ENCODE assay signal across 11 cellular contexts in the genomic region with DNA sequence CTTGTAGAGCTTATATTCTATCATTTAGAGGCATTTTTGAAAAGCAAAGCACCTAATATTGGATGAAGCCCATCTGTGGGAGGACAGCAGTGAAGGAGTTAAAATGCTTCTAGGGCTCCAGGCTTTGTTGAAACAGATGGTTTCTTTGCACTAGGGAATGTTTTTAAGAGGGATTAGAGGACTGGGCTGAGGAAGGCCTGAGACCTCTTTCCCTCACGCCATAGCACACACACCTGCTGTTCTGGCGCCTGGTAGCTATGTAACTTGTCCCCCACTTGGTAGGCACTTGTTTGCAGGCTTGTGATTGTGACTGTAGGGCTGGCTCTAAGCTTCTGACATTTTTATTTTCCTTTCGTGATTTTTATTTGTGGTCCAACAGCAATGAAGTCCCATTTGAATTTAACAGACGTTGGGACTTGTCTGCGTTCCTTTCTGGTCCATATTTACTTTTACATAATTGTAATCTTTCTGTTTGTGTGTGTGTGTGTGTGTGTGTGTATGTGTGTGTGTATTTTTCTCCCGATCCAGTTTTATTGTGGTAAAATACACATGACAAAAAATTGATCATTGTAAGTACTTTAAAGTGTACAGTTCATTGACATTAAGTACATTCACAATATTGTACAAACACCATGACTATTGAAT. TPM values are rescaled to one million over a fixed set of nuclear protein-coding genes. Genes with fewer than 3 reads are reported as not detected.
A peak's percentile ranks its signal among the peaks of the same experiment; 100 is the strongest.
DNase-seq lines count a peak whose midpoint lies in the region; ATAC-seq and TF ChIP-seq lines count a peak whose summit lies in the region.
"Had no signal": no experiment of that assay in that cellular context is flagged by ENCODE, and none has a peak within 500 bp of the region (broad histone marks: within the 10 kb centered on the region; RNA-seq: fewer than 3 reads in every experiment).

No MANE protein-coding gene starts in this region.

- H3K4me1 Mint-ChIP-seq in activated T-cell treated with anti-CD3 and anti-CD28 coated beads, Interleukin-2, amount 50 U/mL, for 72 hours (ENCODE audit: low read depth) = peaks cover 2% of the 10 kb centered on the region
- H3K4me1 Mint-ChIP-seq in naive thymus-derived CD4-positive, alpha-beta T cell = peaks cover 0 to 5% (median 0%) of the 10 kb centered on the region in 7 donors
- peaks cover under 1% of the 10 kb centered on the region for H3K4me1 Mint-ChIP-seq in activated T-helper 2 cell treated with anti-CD3 and anti-CD28 coated beads, Interferon-gamma antibody, Interleukin-2, Interleukin-4, amounts not matched to agents 10 μg/mL and 5 μg/mL and 100 μg/mL, durations not matched to agents 14 hours and 24 hours and 36 hours (ENCODE audit: low read depth)

- POLR2A ChIA-PET in naive thymus-derived CD4-positive, alpha-beta T cell (lab: Charles Lee) = no interaction called here

- no peaks in the 10 kb centered on the region for H3K9me3 Mint-ChIP-seq in activated T-cell treated with anti-CD3 and anti-CD28 coated beads, Interleukin-2, amount 50 U/mL, for 72 hours
- H3K9me3 Mint-ChIP-seq in naive thymus-derived CD4-positive, alpha-beta T cell = no peaks in the 10 kb centered on the region
- H3K9me3 Mint-ChIP-seq in activated T-helper 2 cell treated with anti-CD3 and anti-CD28 coated beads, Interferon-gamma antibody, Interleukin-2, Interleukin-4, amounts not matched to agents 10 μg/mL and 5 μg/mL and 100 μg/mL, durations not matched to agents 14 hours and 24 hours and 36 hours = no peaks in the 10 kb centered on the region

- in situ Hi-C loops in HAP-1 (cut with MboI; ENCODE audit: low sequenced_read_pairs) (no loop called here), GM13976 (cut with MboI; ENCODE audit: low sequenced_read_pairs, unreplicated experiment) (no loop called here)

- 52 to 67% methylated on average over 6 of the region's 6 CpGs for WGBS in sigmoid colon, 2 donors

- H3K4me3 ChIP-seq in HAP-1 (no peak overlapping the region), endocrine pancreas (ENCODE audit: control insufficient read depth, insufficient read depth, low read length) (peak overlapping the region; percentile 50), sigmoid colon (no peak overlapping the region)
- H3K4me3 ChIP-seq in naive thymus-derived CD4-positive, alpha-beta T cell (ENCODE audit: low read length) = no peak overlapping the region
- H3K4me3 ChIP-seq: dorsolateral prefrontal cortex had no signal

- H3K4me3 Mint-ChIP-seq in activated T-cell treated with anti-CD3 and anti-CD28 coated beads, Interleukin-2, amount 50 U/mL, for 72 hours = no peak overlapping the region
- H3K4me3 Mint-ChIP-seq in naive thymus-derived CD4-positive, alpha-beta T cell = no peak overlapping the region
- H3K4me3 Mint-ChIP-seq in activated T-helper 2 cell treated with anti-CD3 and anti-CD28 coated beads, Interferon-gamma antibody, Interleukin-2, Interleukin-4, amounts not matched to agents 10 μg/mL and 5 μg/mL and 100 μg/mL, durations not matched to agents 14 hours and 24 hours and 36 hours (ENCODE audit: low read depth) = no peak overlapping the region

- peak overlapping the region; percentile 72 to 86 (median 84) for H3K27ac ChIP-seq in sigmoid colon
- no peak overlapping the region for H3K27ac ChIP-seq in naive thymus-derived CD4-positive, alpha-beta T cell (ENCODE audit: low read depth, low read length)

- no peaks in the 10 kb centered on the region for H3K27me3 Mint-ChIP-seq in activated T-cell treated with anti-CD3 and anti-CD28 coated beads, Interleukin-2, amount 50 U/mL, for 72 hours (ENCODE audit: low read depth)
- peaks cover 0 to 5% (median 0%) of the 10 kb centered on the region in 5 donors for H3K27me3 Mint-ChIP-seq in naive thymus-derived CD4-positive, alpha-beta T cell
- H3K27me3 Mint-ChIP-seq in activated T-helper 2 cell treated with anti-CD3 and anti-CD28 coated beads, Interferon-gamma antibody, Interleukin-2, Interleukin-4, amounts not matched to agents 10 μg/mL and 5 μg/mL and 100 μg/mL, durations not matched to agents 14 hours and 24 hours and 36 hours (ENCODE audit: low read depth) = peaks cover 2% of the 10 kb centered on the region

- no peaks in the 10 kb centered on the region for H3K27me3 ChIP-seq in HAP-1 (ENCODE audit: low read depth)
- H3K27me3 ChIP-seq in endocrine pancreas (ENCODE audit: control insufficient read depth, insufficient read depth, low read length) = no peaks in the 10 kb centered on the region
- H3K27me3 ChIP-seq in sigmoid colon = no peaks in the 10 kb centered on the region
- H3K27me3 ChIP-seq in naive thymus-derived CD4-positive, alpha-beta T cell (ENCODE audit: control insufficient read depth in 2 of 2, insufficient read depth in 2 of 2, low read length in 2 of 2) = no peaks in the 10 kb centered on the region
- H3K27me3 ChIP-seq: dorsolateral prefrontal cortex had no signal

- CTCF ChIA-PET in naive thymus-derived CD4-positive, alpha-beta T cell (lab: Charles Lee) = no interaction called here

- H3K9me3 ChIP-seq in HAP-1 (no peaks in the 10 kb centered on the region), endocrine pancreas (ENCODE audit: control insufficient read depth, low read length) (no peaks in the 10 kb centered on the region), sigmoid colon (no peaks in the 10 kb centered on the region)
- H3K9me3 ChIP-seq in naive thymus-derived CD4-positive, alpha-beta T cell (ENCODE audit: control insufficient read depth in 2 of 3, low read length in 3 of 3) = no peaks in the 10 kb centered on the region

- intact Hi-C loops in sigmoid colon (cut with DNase I) = loop anchor here (5.0 kb wide), 1 partner anchor 39 kb away; no protein-coding TSS in a partner anchor
- intact Hi-C loops in naive thymus-derived CD4-positive, alpha-beta T cell (cut with micrococcal nuclease) = no loop called here
- intact Hi-C loops in activated T-helper 2 cell treated with anti-CD3 and anti-CD28 coated beads, Interferon-gamma antibody, Interleukin-2, Interleukin-4, amounts not matched to agents 10 μg/mL and 5 μg/mL and 100 μg/mL, durations not matched to agents 14 hours and 24 hours and 36 hours (cut with micrococcal nuclease) = no loop called here

- H3K4me1 ChIP-seq in HAP-1 (peaks cover 46% of the 10 kb centered on the region), endocrine pancreas (ENCODE audit: control insufficient read depth, insufficient read depth, low read length) (peaks cover 29% of the 10 kb centered on the region), sigmoid colon (peaks cover 0 to 91% (median 74%) of the 10 kb centered on the region in 4 donors)
- H3K4me1 ChIP-seq in naive thymus-derived CD4-positive, alpha-beta T cell (ENCODE audit: control insufficient read depth in 2 of 2, insufficient read depth in 2 of 2, low read length in 2 of 2) = no peaks in the 10 kb centered on the region

- no peak for TF ChIP-seq EP300 in sigmoid colon (IDR thresholded peaks at IDR 0.05)

- no peak for TF ChIP-seq POLR2A in sigmoid colon (IDR thresholded peaks at IDR 0.05)

- TF ChIP-seq CTCF in sigmoid colon (IDR thresholded peaks at IDR 0.05) (no peak), GM13976 (IDR thresholded peaks at IDR 0.05; ENCODE audit: borderline replicate concordance, control extremely low read depth, extremely low read depth, insufficient read depth, missing control alignments) (no peak)

- DNase-seq in HAP-1 (ENCODE audit: low spot score in 2 of 2) (peak; percentile 70 to 95), NCI-H2227 treated with DMSO at 0.1 percent for 48 hours (lab: John Stamatoyannopoulos, UW) (peak; percentile 70), sigmoid colon (no peak), GM13976 (ENCODE audit: low spot score) (no peak)
- no peak for DNase-seq in activated T-cell treated with anti-CD3 and anti-CD28 coated beads, Interleukin-2, amount 50 U/mL, for 72 hours
- no peak for DNase-seq in naive thymus-derived CD4-positive, alpha-beta T cell
- no peak for DNase-seq in activated T-helper 2 cell treated with anti-CD3 and anti-CD28 coated beads, Interferon-gamma antibody, Interleukin-2, Interleukin-4, amounts not matched to agents 10 μg/mL and 5 μg/mL and 100 μg/mL, durations not matched to agents 14 hours and 24 hours and 36 hours (ENCODE audit: low spot score)
- DNase-seq: activated effector memory CD4-positive, alpha-beta T cell treated with Interleukin-2 at 50 U/mL for 16 hours; T1000 had no signal

- no peak overlapping the region for H3K27ac Mint-ChIP-seq in activated T-cell treated with anti-CD3 and anti-CD28 coated beads, Interleukin-2, amount 50 U/mL, for 72 hours
- H3K27ac Mint-ChIP-seq in naive thymus-derived CD4-positive, alpha-beta T cell = peak overlapping the region in 1 of 9 donors; percentile 42
- no peak overlapping the region for H3K27ac Mint-ChIP-seq in activated T-helper 2 cell treated with anti-CD3 and anti-CD28 coated beads, Interferon-gamma antibody, Interleukin-2, Interleukin-4, amounts not matched to agents 10 μg/mL and 5 μg/mL and 100 μg/mL, durations not matched to agents 14 hours and 24 hours and 36 hours

- no peak for ATAC-seq in activated T-cell treated with anti-CD3 and anti-CD28 coated beads, Interleukin-2, amount 50 U/mL, for 72 hours (replicated peaks in 1 of 2)
- no peak for ATAC-seq in naive thymus-derived CD4-positive, alpha-beta T cell

- H3K36me3 ChIP-seq in HAP-1 (replicated peaks) (no peaks in the 10 kb centered on the region; the same call in 1 of the 2 replicates), endocrine pancreas (ENCODE audit: control insufficient read depth, insufficient read depth, low read length) (no peaks in the 10 kb centered on the region), sigmoid colon (no peaks in the 10 kb centered on the region)
- H3K36me3 ChIP-seq in naive thymus-derived CD4-positive, alpha-beta T cell (ENCODE audit: control insufficient read depth in 2 of 3, insufficient read depth in 3 of 3, low read length in 3 of 3) = no peaks in the 10 kb centered on the region

- no peaks in the 10 kb centered on the region for H3K36me3 Mint-ChIP-seq in activated T-cell treated with anti-CD3 and anti-CD28 coated beads, Interleukin-2, amount 50 U/mL, for 72 hours (ENCODE audit: insufficient read depth in 2 of 2)
- H3K36me3 Mint-ChIP-seq in naive thymus-derived CD4-positive, alpha-beta T cell = no peaks in the 10 kb centered on the region
- no peaks in the 10 kb centered on the region for H3K36me3 Mint-ChIP-seq in activated T-helper 2 cell treated with anti-CD3 and anti-CD28 coated beads, Interferon-gamma antibody, Interleukin-2, Interleukin-4, amounts not matched to agents 10 μg/mL and 5 μg/mL and 100 μg/mL, durations not matched to agents 14 hours and 24 hours and 36 hours (ENCODE audit: low read depth)

- no peak overlapping the region for H3K9ac ChIP-seq in endocrine pancreas (ENCODE audit: control insufficient read depth, insufficient read depth, low read length)

RNA-seq across cellular contexts. Expression of a gene that starts 33.6 kb away (rescaled TPM):
- 100 to 1,000 TPM; 292 to 657 (median 428) TPM for total RNA-seq in sigmoid colon
- polyA plus RNA-seq in sigmoid colon = 10 to 100 TPM; 16.0 to 74.1 (median 18.0) TPM
- total RNA-seq in activated T-cell treated with anti-CD3 and anti-CD28 coated beads, Interleukin-2, amount 50 U/mL, for 72 hours = 100 to 1,000 TPM; 169 to 292 TPM
- 100 to 1,000 TPM; 282 to 409 (median 335) TPM for total RNA-seq in naive thymus-derived CD4-positive, alpha-beta T cell
- polyA plus RNA-seq in naive thymus-derived CD4-positive, alpha-beta T cell = 10 to 100 TPM; 21.2 to 90.3 TPM
- total RNA-seq in activated T-helper 2 cell treated with anti-CD3 and anti-CD28 coated beads, Interferon-gamma antibody, Interleukin-2, Interleukin-4, amounts not matched to agents 10 μg/mL and 5 μg/mL and 100 μg/mL, durations not matched to agents 14 hours and 24 hours and 36 hours = 210 and 212 TPM in 2 replicates

Comparison
In these comparisons a context has a peak if more than half of its experiments do, and no peak if none do; other contexts are left out.
1. DNase-seq: peak in HAP-1 (2 of 2) and NCI-H2227 treated with DMSO at 0.1 percent for 48 hours (single experiment); none in sigmoid colon (single experiment), GM13976 (single experiment), activated T-cell treated with anti-CD3 and anti-CD28 coated beads, Interleukin-2, amount 50 U/mL, for 72 hours (0 of 2), naive thymus-derived CD4-positive, alpha-beta T cell (0 of 9) and activated T-helper 2 cell treated with anti-CD3 and anti-CD28 coated beads, Interferon-gamma antibody, Interleukin-2, Interleukin-4, amounts not matched to agents 10 μg/mL and 5 μg/mL and 100 μg/mL, durations not matched to agents 14 hours and 24 hours and 36 hours (single experiment).